Comparison of ENCODE assay signal across 20 cellular contexts in genomic region chr10:72831696-72832355, GRCh38.
DNase-seq lines count a peak whose midpoint lies in the region; ATAC-seq, FAIRE-seq and TF ChIP-seq lines count a peak whose summit lies in the region.
"Had no signal": no experiment of that assay in that cellular context is flagged by ENCODE, and none has a peak within 500 bp of the region (broad histone marks: within the 10 kb centered on the region; RNA-seq: fewer than 3 reads in every experiment).

No MANE protein-coding gene starts in this region.

- no peak overlapping the region for H3K4ac ChIP-seq in IMR-90 (ENCODE audit: low read depth, low read length)

- H3K18ac ChIP-seq in IMR-90 (ENCODE audit: low read depth, low read length) = no peak overlapping the region

- H4K91ac ChIP-seq in IMR-90 (ENCODE audit: insufficient read depth, low read depth, low read length) = no peak overlapping the region

- CTCF ChIA-PET in IMR-90 (lab: Yijun Ruan, JAX) (interaction anchor here (1.7 kb wide), 1 partner anchor 136 kb away, joined by 4 read pairs; no protein-coding TSS in a partner anchor), endothelial cell of umbilical vein (lab: Charles Lee) (interaction anchor here (1.0 to 3.9 kb wide), 6 partner anchors 129 to 467 kb away, joined by 3 to 133 read pairs (median 10); partner anchors contain the start of gene MCU)

- H2AFZ ChIP-seq in ACC112 (ENCODE audit: low read length, unreplicated experiment) (peak overlapping the region; percentile 45), IMR-90 (replicated peaks; ENCODE audit: low read length, poor library complexity) (no peak overlapping the region), endothelial cell of umbilical vein (ENCODE audit: low read depth, low read length) (peak overlapping the region; percentile 16)

- peaks cover 12 to 39% of the 10 kb centered on the region in 2 experiments for H3K79me1 ChIP-seq in IMR-90 (ENCODE audit: low read depth in 1 of 2, low read length in 2 of 2)

- H3K9me1 ChIP-seq in IMR-90 (ENCODE audit: insufficient read depth, low read length) = peaks cover 3% of the 10 kb centered on the region; the same call in 1 of the 2 replicates
- no peaks in the 10 kb centered on the region for H3K9me1 ChIP-seq in endothelial cell of umbilical vein (replicated peaks; ENCODE audit: control insufficient read depth, extremely low read depth, insufficient read depth, low read length)

- H3K27me3 ChIP-seq in ACC112 (ENCODE audit: insufficient read depth, low read length) (no peaks in the 10 kb centered on the region), IMR-90 (ENCODE audit: control insufficient read depth, insufficient read depth, low read length) (no peaks in the 10 kb centered on the region), endothelial cell of umbilical vein (ENCODE audit: control insufficient read depth in 2 of 2, insufficient read depth in 2 of 2, low read length in 2 of 2) (no peaks in the 10 kb centered on the region)
- H3K27me3 ChIP-seq: body of pancreas had no signal

- no peak overlapping the region for H2BK120ac ChIP-seq in IMR-90 (ENCODE audit: low read depth, low read length)

- no peaks in the 10 kb centered on the region for H3K27me3 Mint-ChIP-seq in nephron progenitor cell (ENCODE audit: low read depth, poor library complexity)
- H3K27me3 Mint-ChIP-seq: activated CD4-positive, alpha-beta T cell treated with anti-CD3 and anti-CD28 coated beads, Interleukin-2, amount 10 ng/mL, durations not matched to agents 24 days and 14 days had no signal

- BruUV-seq in IMR-90 (replicated peaks; lab: Mats Ljungman, UMichigan) (no TSS peak), endothelial cell of umbilical vein (replicated peaks; lab: Mats Ljungman, UMichigan) (no TSS peak)

- TF ChIP-seq RAD21 in IMR-90 (IDR thresholded peaks at IDR 0.05; ENCODE audit: low read length) = no peak

- no peak overlapping the region for H3K4me3 Mint-ChIP-seq in nephron progenitor cell
- H3K4me3 Mint-ChIP-seq: activated CD4-positive, alpha-beta T cell treated with anti-CD3 and anti-CD28 coated beads, Interleukin-2, amount 10 ng/mL, durations not matched to agents 24 days and 14 days; activated naive CD4-positive, alpha-beta T cell treated with anti-CD3 and anti-CD28 coated beads for 36 hours; stimulated activated effector memory CD8-positive, alpha-beta T cell treated with anti-CD3 and anti-CD28 coated beads, Interleukin-12 subunit alpha, Interleukin-12 subunit beta, amount 100 ng/mL, for 72 hours had no signal

- H4K8ac ChIP-seq in IMR-90 (ENCODE audit: low read depth in 2 of 2, low read length in 2 of 2) = no peak overlapping the region

- intact Hi-C loops in IMR-90 (cut with micrococcal nuclease) = loop anchor here (5.0 kb wide), 2 partner anchors 230 to 455 kb away; no protein-coding TSS in a partner anchor
- intact Hi-C loops in endothelial cell of umbilical vein (cut with micrococcal nuclease) = loop anchor here (5.0 to 10.0 kb wide), 2 partner anchors 107 to 205 kb away; partner anchors contain the start of gene MICU1

- H3K4me1 ChIP-seq in ACC112 (ENCODE audit: control insufficient read depth, insufficient read depth, low read length, unreplicated experiment) = peaks cover 45% of the 10 kb centered on the region
- H3K4me1 ChIP-seq in IMR-90 (ENCODE audit: control insufficient read depth, insufficient read depth, low read length) = no peaks in the 10 kb centered on the region
- peaks cover 5% of the 10 kb centered on the region for H3K4me1 ChIP-seq in endothelial cell of umbilical vein (ENCODE audit: control insufficient read depth, extremely low read depth, insufficient read depth, low read length)

- H2BK5ac ChIP-seq in IMR-90 (ENCODE audit: low read depth, low read length, poor library complexity, severe bottlenecking) = no peak overlapping the region

- H3K9ac ChIP-seq in IMR-90 (ENCODE audit: low read depth, low read length) (no peak overlapping the region), endothelial cell of umbilical vein (replicated peaks; ENCODE audit: extremely low read depth, insufficient read depth, low read length) (no peak overlapping the region)

- TF ChIP-seq CTCF in IMR-90 (conservative IDR thresholded peaks at IDR 0.05; ENCODE audit: low read depth, low read length) (no peak), endothelial cell of umbilical vein (IDR thresholded peaks at IDR 0.05; ENCODE audit: extremely low read depth in 1 of 2, insufficient read depth in 1 of 2, low read depth in 1 of 2, low read length in 2 of 2) (no peak), nephron progenitor cell (IDR thresholded peaks at IDR 0.05) (no peak)

- peak overlapping the region; percentile 2 for H3K27ac Mint-ChIP-seq in nephron progenitor cell
- H3K27ac Mint-ChIP-seq: activated CD4-positive, alpha-beta T cell treated with anti-CD3 and anti-CD28 coated beads, Interleukin-2, amount 10 ng/mL, durations not matched to agents 24 days and 14 days; activated naive CD4-positive, alpha-beta T cell treated with anti-CD3 and anti-CD28 coated beads for 36 hours had no signal

- DNase-seq in IMR-90 = peak; percentile 26
- DNase-seq in endothelial cell of umbilical vein (ENCODE audit: low read depth, low spot score) = no peak
- DNase-seq in nephron progenitor cell = no peak
- DNase-seq: activated CD4-positive, alpha-beta T cell treated with anti-CD3 and anti-CD28 coated beads, Interleukin-2, amount 10 ng/mL, durations not matched to agents 24 days and 14 days; activated naive CD4-positive, alpha-beta T cell treated with anti-CD3 and anti-CD28 coated beads for 36 hours; COR-L47; effector CD8-positive, alpha-beta T cell; Kasumi-1; midbrain; NCI-H1436; NCI-H446; nucleus accumbens had no signal

- H3K36me3 ChIP-seq in ACC112 (ENCODE audit: insufficient read depth, low read length) (no peaks in the 10 kb centered on the region), IMR-90 (ENCODE audit: control insufficient read depth, insufficient read depth, low read length) (peaks cover 5% of the 10 kb centered on the region; the same call in 1 of the 2 replicates), endothelial cell of umbilical vein (ENCODE audit: control insufficient read depth in 2 of 2, extremely low read depth in 1 of 2, insufficient read depth in 2 of 2, low read length in 2 of 2) (peaks cover 0 to 2% of the 10 kb centered on the region in 2 experiments)

- ATAC-seq in IMR-90 (ENCODE audit: low read depth) = no peak; the same call in 1 of the 2 replicates
- no peak for ATAC-seq in HG02798 (IDR thresholded peaks at IDR 0.05; ENCODE audit: poor library complexity, unreplicated experiment)
- no peak for ATAC-seq in GM19452 (IDR thresholded peaks at IDR 0.05; ENCODE audit: unreplicated experiment)
- ATAC-seq in GM19035 (IDR thresholded peaks at IDR 0.05; ENCODE audit: unreplicated experiment) = no peak
- ATAC-seq in GM21786 (IDR thresholded peaks at IDR 0.05; ENCODE audit: unreplicated experiment) = no peak
- ATAC-seq: body of pancreas; stimulated activated effector memory CD8-positive, alpha-beta T cell treated with anti-CD3 and anti-CD28 coated beads, Interleukin-12 subunit alpha, Interleukin-12 subunit beta, amount 100 ng/mL, for 72 hours had no signal

- H3K4me3 ChIP-seq in ACC112 (ENCODE audit: low read depth, low read length) (peak overlapping the region; percentile 70), IMR-90 (ENCODE audit: insufficient read depth, low read depth, low read length) (no peak overlapping the region), endothelial cell of umbilical vein (replicated peaks in 1 of 3; ENCODE audit: insufficient read depth in 1 of 3, low read depth in 1 of 3, low read length in 3 of 3) (no peak overlapping the region)
- H3K4me3 ChIP-seq: body of pancreas, SK-N-MC had no signal

- H2AK9ac ChIP-seq in IMR-90 (replicated peaks; ENCODE audit: low read depth, low read length, poor library complexity) = no peak overlapping the region

- H3K9me3 ChIP-seq in IMR-90 (ENCODE audit: control insufficient read depth, insufficient read depth, low read length) (no peaks in the 10 kb centered on the region), endothelial cell of umbilical vein (replicated peaks; ENCODE audit: control insufficient read depth, insufficient read depth, low read length) (no peaks in the 10 kb centered on the region)
- H3K9me3 ChIP-seq: body of pancreas had no signal

- no peak overlapping the region for H2AK5ac ChIP-seq in IMR-90 (ENCODE audit: low read depth, low read length)

- H3K23ac ChIP-seq in IMR-90 (ENCODE audit: low read depth, low read length) = no peak overlapping the region

- no peaks in the 10 kb centered on the region for H3K9me3 Mint-ChIP-seq in nephron progenitor cell
- H3K9me3 Mint-ChIP-seq: activated CD4-positive, alpha-beta T cell treated with anti-CD3 and anti-CD28 coated beads, Interleukin-2, amount 10 ng/mL, durations not matched to agents 24 days and 14 days; activated naive CD4-positive, alpha-beta T cell treated with anti-CD3 and anti-CD28 coated beads for 36 hours; stimulated activated effector memory CD8-positive, alpha-beta T cell treated with anti-CD3 and anti-CD28 coated beads, Interleukin-12 subunit alpha, Interleukin-12 subunit beta, amount 100 ng/mL, for 72 hours had no signal

- dilution Hi-C loops in IMR-90 (cut with HindIII; ENCODE audit: low sequenced_read_pairs, unreplicated experiment) = no loop called here
- dilution Hi-C loops in endothelial cell of umbilical vein (cut with MboI; ENCODE audit: extremely low pct_ligation_motif_present, low sequenced_read_pairs) = no loop called here

- no peak overlapping the region for H2BK15ac ChIP-seq in IMR-90 (ENCODE audit: low read depth, low read length)

- 100% methylated on average over 1 of the region's 8 CpGs; no CpG with 5 or more reads in 1 of the 2 experiments for WGBS in IMR-90 (ENCODE audit: extremely low coverage in 2 of 2, insufficient read length in 1 of 2), 2 experiments

- no peak overlapping the region for H2BK20ac ChIP-seq in IMR-90 (ENCODE audit: low read depth, low read length)

- FAIRE-seq in endothelial cell of umbilical vein (lab: Jason Lieb, UNC) = no peak

- no peak overlapping the region for H4K5ac ChIP-seq in IMR-90 (ENCODE audit: low read depth, low read length)

- no peak overlapping the region for H3K14ac ChIP-seq in IMR-90 (replicated peaks; ENCODE audit: low read depth, low read length)

- no peak for TF ChIP-seq POLR2A in IMR-90 (IDR thresholded peaks at IDR 0.05; ENCODE audit: low read depth, low read length)
- no peak for TF ChIP-seq POLR2A in endothelial cell of umbilical vein (IDR thresholded peaks at IDR 0.05; ENCODE audit: low read depth, low read length)

- peaks cover 20% of the 10 kb centered on the region for H3K79me2 ChIP-seq in ACC112 (ENCODE audit: control insufficient read depth, insufficient read depth, low read length, unreplicated experiment)
- H3K79me2 ChIP-seq in endothelial cell of umbilical vein (ENCODE audit: control insufficient read depth, insufficient read depth, low read length) = no peaks in the 10 kb centered on the region

- H4K20me1 ChIP-seq in IMR-90 (ENCODE audit: insufficient read depth, low read length) = no peaks in the 10 kb centered on the region
- H4K20me1 ChIP-seq in endothelial cell of umbilical vein (replicated peaks; ENCODE audit: control insufficient read depth, extremely low read depth, insufficient read depth, low read length) = no peaks in the 10 kb centered on the region

- POLR2A ChIA-PET in IMR-90 (lab: Charles Lee; ENCODE audit: unreplicated experiment) (no interaction called here), endothelial cell of umbilical vein (lab: Charles Lee) (no interaction called here)

- no peak overlapping the region for H3K56ac ChIP-seq in IMR-90 (ENCODE audit: extremely low read depth, insufficient read depth, low read length)

- H3K36me3 Mint-ChIP-seq in nephron progenitor cell (ENCODE audit: low read depth) = no peaks in the 10 kb centered on the region
- H3K36me3 Mint-ChIP-seq: stimulated activated effector memory CD8-positive, alpha-beta T cell treated with anti-CD3 and anti-CD28 coated beads, Interleukin-12 subunit alpha, Interleukin-12 subunit beta, amount 100 ng/mL, for 72 hours had no signal

- in situ Hi-C loops in IMR-90 (cut with MboI; ENCODE audit: low sequenced_read_pairs) = loop anchor here (5.0 kb wide), 2 partner anchors 140 to 470 kb away; partner anchors contain the start of gene MCU

- peak overlapping the region; percentile 7; the same call in 1 of the 2 replicates for H3K27ac ChIP-seq in ACC112 (ENCODE audit: low read depth, low read length)
- 0 out of 2 replicates have a peak overlapping the region, but pooled peaks have one; percentile 9 for H3K27ac ChIP-seq in IMR-90 (ENCODE audit: insufficient read depth, low read length)
- no peak overlapping the region for H3K27ac ChIP-seq in endothelial cell of umbilical vein (ENCODE audit: insufficient read depth, low read depth, low read length)
- H3K27ac ChIP-seq: body of pancreas, SK-N-MC had no signal

- H3K4me1 Mint-ChIP-seq in nephron progenitor cell = peaks cover 37% of the 10 kb centered on the region
- H3K4me1 Mint-ChIP-seq: activated CD4-positive, alpha-beta T cell treated with anti-CD3 and anti-CD28 coated beads, Interleukin-2, amount 10 ng/mL, durations not matched to agents 24 days and 14 days; stimulated activated effector memory CD8-positive, alpha-beta T cell treated with anti-CD3 and anti-CD28 coated beads, Interleukin-12 subunit alpha, Interleukin-12 subunit beta, amount 100 ng/mL, for 72 hours had no signal

- peak overlapping the region; percentile 20 for H3K4me2 ChIP-seq in IMR-90 (ENCODE audit: low read depth, low read length)
- H3K4me2 ChIP-seq in endothelial cell of umbilical vein (ENCODE audit: insufficient read depth, low read length) = peak overlapping the region; percentile 33
